25 cellular contexts compared by ENCODE assay signal in the genomic region with DNA sequence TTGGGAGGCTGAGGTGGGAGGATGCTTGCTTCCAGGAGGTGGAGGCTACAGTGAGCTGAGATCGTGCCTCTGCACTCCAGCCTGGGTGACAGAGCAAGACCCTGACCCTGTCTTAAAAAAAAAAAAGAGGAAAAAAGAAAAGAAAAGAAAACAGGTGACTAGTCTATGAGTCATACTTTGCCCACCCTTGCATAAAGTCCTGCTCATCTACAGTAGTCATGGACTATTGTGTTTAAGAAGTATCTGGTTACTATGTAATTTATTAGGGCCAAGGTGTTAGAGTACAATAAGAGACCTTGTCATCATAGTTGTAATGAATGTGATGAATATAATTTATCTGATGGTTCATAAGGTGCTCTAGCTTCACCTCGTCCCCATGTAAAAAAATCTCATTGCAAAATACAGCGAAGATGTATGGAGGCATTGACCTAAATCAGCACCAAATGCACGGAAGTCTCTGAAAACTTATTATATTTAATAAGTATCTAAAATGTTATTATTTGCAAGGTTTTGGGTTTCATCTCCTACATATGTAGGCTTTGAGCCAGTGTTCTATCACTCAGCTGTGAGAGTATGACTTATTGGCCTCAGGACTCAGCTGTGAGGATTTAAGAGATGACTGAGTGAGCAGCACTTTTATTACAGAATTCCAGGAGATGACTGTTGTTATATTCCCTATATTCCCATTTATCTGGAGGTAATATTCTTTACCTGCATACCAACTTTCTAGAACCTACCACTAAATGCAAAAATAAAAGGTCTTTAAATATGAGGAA. TPM values are rescaled to one million over a fixed set of nuclear protein-coding genes. Genes with fewer than 3 reads are reported as not detected.
"Had no signal": no experiment of that assay in that cellular context is flagged by ENCODE, and none has a peak within 500 bp of the region (broad histone marks: within the 10 kb centered on the region; RNA-seq: fewer than 3 reads in every experiment).

No MANE protein-coding gene starts in this region.

- H3K27ac ChIP-seq: breast epithelium, esophagus muscularis mucosa, foreskin keratinocyte, heart right ventricle, right lobe of liver, thoracic aorta had no signal

- H3K36me3 ChIP-seq: breast epithelium, esophagus muscularis mucosa, heart right ventricle, right lobe of liver, thoracic aorta had no signal

- H3K9me3 ChIP-seq: thoracic aorta had no signal

- DNase-seq: activated CD4-positive, alpha-beta T cell treated with anti-CD3 and anti-CD28 coated beads for 36 hours; activated CD4-positive, CD25-positive, alpha-beta regulatory T cell; activated CD8-positive, alpha-beta memory T cell treated with anti-CD3 and anti-CD28 coated beads, Interleukin-2, amount 10 ng/mL, durations not matched to agents 7 days and 5 days; activated CD8-positive, alpha-beta T cell treated with anti-CD3 and anti-CD28 coated beads, Interleukin-2, amount 10 ng/mL, durations not matched to agents 7 days and 5 days; activated naive CD4-positive, alpha-beta T cell; activated T-cell treated with anti-CD3 and anti-CD28 coated beads, Interleukin-2, amount 50 U/mL, for 48 hours; central memory CD4-positive, alpha-beta T cell; heart right ventricle; left cardiac atrium; left ventricle myocardium superior; mucosa of descending colon; right lobe of liver; stimulated activated CD4-positive, alpha-beta T cell treated with anti-CD3 and anti-CD28 coated beads, Interleukin-2, amount 100 ng/mL, for 48 hours; trophoblast cell had no signal

- H3K4me3 ChIP-seq: breast epithelium, esophagus muscularis mucosa, heart right ventricle, mucosa of descending colon, right lobe of liver, thoracic aorta had no signal

- H3K27me3 ChIP-seq: breast epithelium, right lobe of liver had no signal

- H3K4me1 ChIP-seq: breast epithelium, esophagus muscularis mucosa, foreskin keratinocyte, right lobe of liver had no signal

RNA-seq across cellular contexts. Expression of gene KCNJ6, which starts 19.9 kb away (rescaled TPM):
- total RNA-seq: activated CD4-positive, alpha-beta T cell treated with anti-CD3 and anti-CD28 coated beads for 36 hours; activated CD8-positive, alpha-beta memory T cell treated with anti-CD3 and anti-CD28 coated beads, Interleukin-2, amount 10 ng/mL, durations not matched to agents 7 days and 5 days; activated CD8-positive, alpha-beta T cell treated with anti-CD3 and anti-CD28 coated beads, Interleukin-2, amount 10 ng/mL, durations not matched to agents 7 days and 5 days; activated naive CD4-positive, alpha-beta T cell treated with anti-CD3 and anti-CD28 coated beads, Interleukin-2, amount 50 U/mL, for 72 hours; activated T-helper 2 cell treated with anti-CD3 and anti-CD28 coated beads, Interferon-gamma antibody, Interleukin-2, Interleukin-4, amounts not matched to agents 10 μg/mL and 5 μg/mL and 100 μg/mL, durations not matched to agents 14 hours and 24 hours and 36 hours; breast epithelium; foreskin keratinocyte; heart right ventricle; left cardiac atrium; left ventricle myocardium superior; lung microvascular endothelial cell; mesenteric fat pad; natural killer cell treated with Interleukin-12 subunit alpha and Interleukin-12 subunit beta and Interleukin-15 and Interleukin-18, amount 100 ng/mL, for 72 hours; omental fat pad; subcutaneous adipose tissue; thoracic aorta had no signal
- polyA plus RNA-seq: foreskin keratinocyte, heart right ventricle had no signal
